Comparison of ENCODE assay signal across 13 cellular contexts in genomic region chr9:107337676-107338590, GRCh38. TPM values are rescaled to one million over a fixed set of nuclear protein-coding genes. Genes with fewer than 3 reads are reported as not detected.
DNase-seq lines count a peak whose midpoint lies in the region; ATAC-seq and TF ChIP-seq lines count a peak whose summit lies in the region.
"Had no signal": no experiment of that assay in that cellular context is flagged by ENCODE, and none has a peak within 500 bp of the region (broad histone marks: within the 10 kb centered on the region; RNA-seq: fewer than 3 reads in every experiment).

No MANE protein-coding gene starts in this region.

- H3K36me3 Mint-ChIP-seq in HFFc6 (ENCODE audit: low read depth) = peaks cover 62% of the 10 kb centered on the region

- no peak for ATAC-seq in HG03139 (IDR thresholded peaks at IDR 0.05; ENCODE audit: unreplicated experiment)

- DNase-seq in HFFc6 (no peak), fibroblast of gingiva (ENCODE audit: low read depth) (peak; percentile 62), pons (ENCODE audit: low spot score) (peak; percentile 35), NCI-H2196 treated with DMSO at 0.1 percent for 48 hours (lab: John Stamatoyannopoulos, UW; ENCODE audit: unreplicated experiment) (no peak), DMS79 treated with DMSO at 0.1 percent for 48 hours (lab: John Stamatoyannopoulos, UW) (no peak)
- DNase-seq in activated CD4-positive, alpha-beta T cell treated with anti-CD3 and anti-CD28 coated beads for 48 hours = no peak
- DNase-seq: DND-41, kidney, NCI-H2029, T-helper 9 cell had no signal

- peak overlapping the region; percentile 74 for H3K27ac Mint-ChIP-seq in HFFc6

- TF ChIP-seq CTCF in C4-2B (conservative IDR thresholded peaks at IDR 0.05) (no peak), HFFc6 (IDR thresholded peaks at IDR 0.05) (no peak)

- H3K27ac ChIP-seq in C4-2B = peak overlapping the region; percentile 80
- H3K27ac ChIP-seq: parathyroid adenoma had no signal

- H3K27me3 Mint-ChIP-seq in HFFc6 (ENCODE audit: insufficient read depth) = peaks cover 21% of the 10 kb centered on the region

- peaks cover 32% of the 10 kb centered on the region for H3K4me1 Mint-ChIP-seq in HFFc6 (ENCODE audit: low read depth)

- H3K4me3 Mint-ChIP-seq in HFFc6 = peak overlapping the region; percentile 17; the same call in 1 of the 2 replicates

- H3K9me3 Mint-ChIP-seq in HFFc6 = no peaks in the 10 kb centered on the region; the same call in 1 of the 2 replicates

RNA-seq across cellular contexts. Expression of gene RAD23B, which starts 54.9 kb away (rescaled TPM):
- total RNA-seq in HFFc6 (2021; fragmentation: NEBNext Ultra II Directional; extraction: Animal tissue kit (Norgen Biotek cat#: 25700)) = 100 to 1,000 TPM; 196 to 222 (median 204) TPM

Comparison
In these comparisons a context has a peak if more than half of its experiments do, and no peak if none do; other contexts are left out.
1. DNase-seq: peak in fibroblast of gingiva (single experiment) and pons (single experiment); none in HFFc6 (single experiment), activated CD4-positive, alpha-beta T cell treated with anti-CD3 and anti-CD28 coated beads for 48 hours (single experiment), NCI-H2196 treated with DMSO at 0.1 percent for 48 hours (single experiment) and DMS79 treated with DMSO at 0.1 percent for 48 hours (single experiment).